2 cellular contexts compared by ENCODE assay signal in the genomic region with DNA sequence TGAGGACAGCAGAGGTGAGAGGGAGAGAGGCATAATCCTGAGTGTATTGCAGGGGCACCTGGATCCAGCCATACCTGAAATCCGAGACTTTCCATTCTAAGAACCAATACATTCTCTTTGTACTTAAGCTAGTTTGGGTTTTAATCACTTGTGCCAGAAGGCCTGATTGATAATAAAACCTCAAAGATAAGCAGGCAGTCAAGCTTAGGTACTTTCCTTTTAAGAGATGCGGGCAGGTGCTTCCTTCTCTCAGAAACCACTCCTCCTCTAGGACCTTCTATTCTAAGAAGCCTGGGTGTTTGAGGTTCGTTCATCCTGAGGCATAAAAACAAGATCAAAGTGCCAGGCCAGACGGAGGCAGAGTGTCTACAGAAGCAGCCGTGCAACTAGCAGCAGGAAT.
TF ChIP-seq lines count a peak whose summit lies in the region.

No MANE protein-coding gene starts in this region.

TF ChIP-seq in HEK293, 187 proteins besides CTCF, POLR2A, EP300 and RAD21:
- TF ChIP-seq, protein P1, sequence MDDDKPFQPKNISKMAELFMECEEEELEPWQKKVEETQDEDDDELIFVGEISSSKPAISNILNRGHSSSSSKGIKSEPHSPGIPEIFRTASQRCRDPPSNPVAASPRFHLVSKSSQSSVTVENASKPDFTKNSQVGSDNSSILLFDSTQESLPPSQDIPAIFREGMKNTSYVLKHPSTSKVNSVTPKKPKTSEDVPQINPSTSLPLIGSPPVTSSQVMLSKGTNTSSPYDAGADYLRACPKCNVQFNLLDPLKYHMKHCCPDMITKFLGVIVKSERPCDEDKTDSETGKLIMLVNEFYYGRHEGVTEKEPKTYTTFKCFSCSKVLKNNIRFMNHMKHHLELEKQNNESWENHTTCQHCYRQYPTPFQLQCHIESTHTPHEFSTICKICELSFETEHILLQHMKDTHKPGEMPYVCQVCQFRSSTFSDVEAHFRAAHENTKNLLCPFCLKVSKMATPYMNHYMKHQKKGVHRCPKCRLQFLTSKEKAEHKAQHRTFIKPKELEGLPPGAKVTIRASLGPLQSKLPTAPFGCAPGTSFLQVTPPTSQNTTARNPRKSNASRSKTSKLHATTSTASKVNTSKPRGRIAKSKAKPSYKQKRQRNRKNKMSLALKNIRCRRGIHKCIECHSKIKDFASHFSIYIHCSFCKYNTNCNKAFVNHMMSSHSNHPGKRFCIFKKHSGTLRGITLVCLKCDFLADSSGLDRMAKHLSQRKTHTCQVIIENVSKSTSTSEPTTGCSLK (tag by site-specific recombination; IDR thresholded peaks at IDR 0.05), result no peak
- TF ChIP-seq ZNF174 (tag by site-specific recombination; IDR thresholded peaks at IDR 0.05) (peak; percentile 35; the same call in 1 of the 2 replicates), ZNF561 (tag by site-specific recombination; IDR thresholded peaks at IDR 0.05; ENCODE audit: borderline replicate concordance) (no peak), ZNF830 (tag by site-specific recombination; IDR thresholded peaks at IDR 0.05; ENCODE audit: low read depth) (no peak), IKZF3 (tag by site-specific recombination; IDR thresholded peaks at IDR 0.05) (no peak), ZNF169 (tag by site-specific recombination; IDR thresholded peaks at IDR 0.05) (no peak), KLF16 (tag by site-specific recombination; IDR thresholded peaks at IDR 0.05) (no peak), ZNF292 (tag by site-specific recombination; IDR thresholded peaks at IDR 0.05; ENCODE audit: borderline replicate concordance, low read depth) (no peak), KLF9 (tag by site-specific recombination; IDR thresholded peaks at IDR 0.05; ENCODE audit: low read depth) (no peak), PRDM1 (tag by site-specific recombination; IDR thresholded peaks at IDR 0.05) (0 out of 2 replicates have a peak, but pooled peaks have one; percentile 5), ZNF560 (tag by site-specific recombination; IDR thresholded peaks at IDR 0.05; ENCODE audit: borderline replicate concordance) (0 out of 2 replicates have a peak, but pooled peaks have one; percentile 3), ZNF239 (tag by site-specific recombination; IDR thresholded peaks at IDR 0.05) (no peak), RBAK (tag by site-specific recombination; IDR thresholded peaks at IDR 0.05) (no peak), YY2 (tag by site-specific recombination; IDR thresholded peaks at IDR 0.05) (no peak)
- TF ChIP-seq, protein P2, sequence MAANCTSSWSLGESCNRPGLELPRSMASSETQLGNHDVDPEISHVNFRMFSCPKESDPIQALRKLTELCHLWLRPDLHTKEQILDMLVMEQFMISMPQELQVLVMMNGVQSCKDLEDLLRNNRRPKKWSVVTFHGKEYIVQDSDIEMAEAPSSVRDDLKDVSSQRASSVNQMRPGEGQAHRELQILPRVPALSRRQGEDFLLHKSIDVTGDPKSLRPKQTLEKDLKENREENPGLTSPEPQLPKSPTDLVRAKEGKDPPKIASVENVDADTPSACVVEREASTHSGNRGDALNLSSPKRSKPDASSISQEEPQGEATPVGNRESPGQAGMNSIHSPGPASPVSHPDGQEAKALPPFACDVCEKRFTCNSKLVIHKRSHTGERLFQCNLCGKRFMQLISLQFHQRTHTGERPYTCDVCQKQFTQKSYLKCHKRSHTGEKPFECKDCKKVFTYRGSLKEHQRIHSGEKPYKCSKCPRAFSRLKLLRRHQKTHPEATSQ (tag by site-specific recombination; IDR thresholded peaks at IDR 0.05), result no peak
- TF ChIP-seq, protein P3, sequence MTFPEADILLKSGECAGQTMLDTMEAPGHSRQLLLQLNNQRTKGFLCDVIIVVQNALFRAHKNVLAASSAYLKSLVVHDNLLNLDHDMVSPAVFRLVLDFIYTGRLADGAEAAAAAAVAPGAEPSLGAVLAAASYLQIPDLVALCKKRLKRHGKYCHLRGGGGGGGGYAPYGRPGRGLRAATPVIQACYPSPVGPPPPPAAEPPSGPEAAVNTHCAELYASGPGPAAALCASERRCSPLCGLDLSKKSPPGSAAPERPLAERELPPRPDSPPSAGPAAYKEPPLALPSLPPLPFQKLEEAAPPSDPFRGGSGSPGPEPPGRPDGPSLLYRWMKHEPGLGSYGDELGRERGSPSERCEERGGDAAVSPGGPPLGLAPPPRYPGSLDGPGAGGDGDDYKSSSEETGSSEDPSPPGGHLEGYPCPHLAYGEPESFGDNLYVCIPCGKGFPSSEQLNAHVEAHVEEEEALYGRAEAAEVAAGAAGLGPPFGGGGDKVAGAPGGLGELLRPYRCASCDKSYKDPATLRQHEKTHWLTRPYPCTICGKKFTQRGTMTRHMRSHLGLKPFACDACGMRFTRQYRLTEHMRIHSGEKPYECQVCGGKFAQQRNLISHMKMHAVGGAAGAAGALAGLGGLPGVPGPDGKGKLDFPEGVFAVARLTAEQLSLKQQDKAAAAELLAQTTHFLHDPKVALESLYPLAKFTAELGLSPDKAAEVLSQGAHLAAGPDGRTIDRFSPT (tag by site-specific recombination; IDR thresholded peaks at IDR 0.05), result no peak

TF ChIP-seq in H1, 55 proteins besides CTCF, POLR2A, EP300 and RAD21:
- no peak; a peak in 1 of 4 replicates for TF ChIP-seq HDAC2 (IDR thresholded peaks at IDR 0.05; ENCODE audit: borderline replicate concordance in 1 of 2, low read depth in 2 of 2, low read length in 2 of 2)
- peak; percentile 80 for TF ChIP-seq KDM1A (IDR thresholded peaks at IDR 0.05; ENCODE audit: borderline replicate concordance, low read length)
